ENCODE assay signal across 1 cellular context in the genomic region with DNA sequence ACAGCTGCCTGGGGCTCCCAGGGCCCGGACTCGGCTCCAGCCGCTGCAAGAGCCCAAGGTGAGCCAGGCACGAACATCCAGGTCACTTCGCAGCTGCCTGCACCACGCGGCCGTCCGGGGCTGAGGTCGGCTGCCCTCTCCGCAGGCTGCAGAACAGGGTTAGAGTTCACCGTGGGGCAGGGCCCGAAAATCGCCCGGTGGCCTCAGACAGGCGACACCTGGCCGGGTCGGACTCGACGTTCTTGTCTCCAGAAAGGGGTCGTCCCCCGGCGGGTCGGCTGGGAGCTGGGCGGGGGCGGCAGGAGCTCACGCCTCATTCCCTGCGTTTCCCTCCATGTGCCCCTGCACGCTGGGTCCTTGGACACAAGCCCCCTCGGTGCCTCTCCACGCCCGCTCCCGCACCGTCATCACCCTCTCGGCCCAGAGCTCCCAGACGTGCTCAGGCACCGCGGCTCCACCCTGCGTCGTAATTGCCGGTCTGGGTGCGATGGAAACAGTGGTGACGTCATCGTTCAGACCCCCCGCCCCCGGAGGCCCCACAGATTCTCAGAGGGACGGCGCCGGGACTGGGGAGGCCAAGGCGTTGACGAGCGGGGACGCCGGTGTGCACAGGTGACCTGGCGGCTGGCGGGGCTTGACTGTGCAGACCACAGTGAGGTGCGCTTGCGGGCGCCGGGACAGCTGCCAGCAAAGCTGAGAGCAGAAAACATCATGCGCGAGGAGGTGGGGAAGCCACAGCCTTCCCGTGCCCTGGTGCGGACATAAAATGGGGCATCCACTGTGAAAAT.
TF ChIP-seq lines count a peak whose summit lies in the region.

No MANE protein-coding gene starts in this region.

TF ChIP-seq in HCT116, 20 proteins besides CTCF, POLR2A, EP300 and RAD21:
- TF ChIP-seq POLR2AphosphoS5 (IDR thresholded peaks at IDR 0.05; ENCODE audit: low read depth, low read length), result 0 out of 2 replicates have a peak, but pooled peaks have one; percentile 16
- no peak; the same call in 1 of the 2 replicates for TF ChIP-seq JUND (IDR thresholded peaks at IDR 0.05)
- TF ChIP-seq TCF7L2 (IDR thresholded peaks at IDR 0.05; ENCODE audit: borderline replicate concordance, extremely low read depth, insufficient read depth, insufficient read length), result peak; percentile 12
- no peak for TF ChIP-seq CEBPB (IDR thresholded peaks at IDR 0.05; ENCODE audit: low read depth)
- TF ChIP-seq, protein P1, sequence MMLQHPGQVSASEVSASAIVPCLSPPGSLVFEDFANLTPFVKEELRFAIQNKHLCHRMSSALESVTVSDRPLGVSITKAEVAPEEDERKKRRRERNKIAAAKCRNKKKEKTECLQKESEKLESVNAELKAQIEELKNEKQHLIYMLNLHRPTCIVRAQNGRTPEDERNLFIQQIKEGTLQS (IDR thresholded peaks at IDR 0.05), result no peak
- no peak for TF ChIP-seq ZNF274 (IDR thresholded peaks at IDR 0.05; ENCODE audit: low read depth, low read length)
- TF ChIP-seq ZBTB33 (IDR thresholded peaks at IDR 0.05; ENCODE audit: extremely low read depth, insufficient replicate concordance, low read length), result no peak
- TF ChIP-seq SIN3A (IDR thresholded peaks at IDR 0.05; ENCODE audit: low read depth), result no peak
